ENCODE assay signal across 10 cellular contexts in the genomic region with DNA sequence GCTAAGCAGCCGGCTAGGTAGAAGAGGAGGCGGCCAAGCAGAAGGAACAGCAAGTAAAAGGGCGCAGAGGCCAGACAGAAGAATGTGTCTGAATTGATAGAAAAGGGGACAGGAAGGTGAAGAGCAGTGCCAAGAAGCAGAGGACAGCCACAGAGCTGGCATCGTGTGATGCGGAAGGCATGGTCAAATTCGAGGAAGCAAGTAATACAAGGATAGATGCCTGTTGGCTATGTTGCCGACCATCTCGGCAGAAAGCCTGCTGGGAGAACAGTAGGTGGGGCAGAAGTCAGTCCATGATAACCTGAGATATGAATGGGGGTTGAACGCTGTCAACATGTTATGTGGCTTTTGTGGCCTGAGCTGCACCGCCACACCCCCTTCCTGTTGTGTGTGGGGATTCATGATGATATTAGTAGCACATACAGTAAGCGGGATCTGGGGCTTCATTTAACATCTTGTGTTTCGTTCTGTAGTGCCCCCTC. TPM values are rescaled to one million over a fixed set of nuclear protein-coding genes. Genes with fewer than 3 reads are reported as not detected.
DNase-seq lines count a peak whose midpoint lies in the region; ATAC-seq and TF ChIP-seq lines count a peak whose summit lies in the region.
"Had no signal": no experiment of that assay in that cellular context is flagged by ENCODE, and none has a peak within 500 bp of the region (broad histone marks: within the 10 kb centered on the region; RNA-seq: fewer than 3 reads in every experiment).

No MANE protein-coding gene starts in this region.

- H3K36me3 ChIP-seq in OCI-LY3 (replicated peaks; ENCODE audit: low read depth, low read length) (no peaks in the 10 kb centered on the region), stomach (no peaks in the 10 kb centered on the region)

- H3K4me1 ChIP-seq in OCI-LY3 (ENCODE audit: low read length) (no peaks in the 10 kb centered on the region), stomach (peaks cover 0 to 20% (median 7%) of the 10 kb centered on the region in 4 donors)
- H3K4me1 ChIP-seq: parathyroid adenoma had no signal

- H3K27ac ChIP-seq in OCI-LY3 (ENCODE audit: low read length) (no peak overlapping the region), substantia nigra (ENCODE audit: low read depth, low read length, poor library complexity, severe bottlenecking) (no peak overlapping the region), stomach (no peak overlapping the region)
- H3K27ac ChIP-seq: parathyroid adenoma had no signal

- no peak overlapping the region for H3K9ac ChIP-seq in OCI-LY3 (ENCODE audit: low read length)
- H3K9ac ChIP-seq: parathyroid adenoma had no signal

- intact Hi-C loops in stomach (cut with DNase I; ENCODE audit: low total_unique reads) = loop anchor here (10.0 kb wide), 1 partner anchor 584 kb away; no protein-coding TSS in a partner anchor

- H3K27me3 ChIP-seq in OCI-LY3 (ENCODE audit: low read depth, low read length) = peaks cover 20% of the 10 kb centered on the region; the same call in 1 of the 2 replicates
- H3K27me3 ChIP-seq in stomach = peaks cover 0 to 19% (median 5%) of the 10 kb centered on the region in 3 donors

- TF ChIP-seq EP300 in stomach (IDR thresholded peaks at IDR 0.05) = no peak

- TF ChIP-seq POLR2A in stomach (IDR thresholded peaks at IDR 0.05) = no peak

- WGBS in stomach, 5 donors = 43 to 57% (median 50%) methylated on average over 12 of the region's 12 CpGs

- no peaks in the 10 kb centered on the region for H4K20me1 ChIP-seq in OCI-LY3 (ENCODE audit: insufficient read depth, low read length)

- H2AFZ ChIP-seq in OCI-LY3 (ENCODE audit: low read depth, low read length) = no peak overlapping the region
- H2AFZ ChIP-seq: parathyroid adenoma had no signal

- H3K9me3 ChIP-seq in OCI-LY3 (ENCODE audit: insufficient read depth, low read length) (no peaks in the 10 kb centered on the region), stomach (no peaks in the 10 kb centered on the region)

- ATAC-seq in GM19395 (IDR thresholded peaks at IDR 0.05; ENCODE audit: unreplicated experiment) = peak; percentile 67

- H3K79me2 ChIP-seq in OCI-LY3 (ENCODE audit: low read length) = no peaks in the 10 kb centered on the region
- H3K79me2 ChIP-seq: parathyroid adenoma had no signal

- peak; percentile 88 for DNase-seq in activated effector memory CD4-positive, alpha-beta T cell treated with anti-CD3 and anti-CD28 coated beads, Interleukin-2, amount 50 U/mL, for 16 hours
- DNase-seq in stimulated activated CD4-positive, alpha-beta T cell treated with anti-CD3 and anti-CD28 coated beads, TNF-alpha, amount 100 ng/mL, for 24 hours (ENCODE audit: low read depth in 3 of 3) = peak in 2 of 3 experiments; percentile 29 to 49
- DNase-seq in H4 (ENCODE audit: low spot score) = no peak
- no peak for DNase-seq in substantia nigra (lab: John Stamatoyannopoulos, UW)
- no peak for DNase-seq in stomach
- no peak for DNase-seq in NCI-H2227 treated with DMSO at 0.1 percent for 48 hours (lab: John Stamatoyannopoulos, UW)

- H3K4me3 ChIP-seq in OCI-LY3 (ENCODE audit: low read length) = no peak overlapping the region
- no peak overlapping the region for H3K4me3 ChIP-seq in stomach

- TF ChIP-seq CTCF in OCI-LY3 (IDR thresholded peaks at IDR 0.05; ENCODE audit: low read depth, low read length) (no peak), stomach (IDR thresholded peaks at IDR 0.05) (no peak)

- H3K4me2 ChIP-seq in OCI-LY3 (ENCODE audit: low read length) = peak overlapping the region; percentile 24; the same call in 1 of the 2 replicates

RNA-seq across cellular contexts. Expression of a gene that starts 25.7 kb away (rescaled TPM):
- total RNA-seq in H4 (2014; rRNA removed; shearing (Covaris generic)) = 0.14 TPM in 1 of 2 replicates, not detected in the other
- total RNA-seq in stomach = 1 to 10 TPM in 1 of 5 donors, not detected in 4; 3.7 TPM
- polyA plus RNA-seq in stomach = under 1 TPM in 2 of 3 donors, not detected in 1; 0.08 to 0.19 TPM
- total RNA-seq: astrocyte had no signal

Comparison
In these comparisons a context has a peak if more than half of its experiments do, and no peak if none do; other contexts are left out.
1. DNase-seq: peak in activated effector memory CD4-positive, alpha-beta T cell treated with anti-CD3 and anti-CD28 coated beads, Interleukin-2, amount 50 U/mL, for 16 hours (single experiment) and stimulated activated CD4-positive, alpha-beta T cell treated with anti-CD3 and anti-CD28 coated beads, TNF-alpha, amount 100 ng/mL, for 24 hours (2 of 3); none in H4 (single experiment), substantia nigra (0 of 49), stomach (single experiment) and NCI-H2227 treated with DMSO at 0.1 percent for 48 hours (single experiment).